Comparison of ENCODE assay signal across 1 cellular context in the genomic region with DNA sequence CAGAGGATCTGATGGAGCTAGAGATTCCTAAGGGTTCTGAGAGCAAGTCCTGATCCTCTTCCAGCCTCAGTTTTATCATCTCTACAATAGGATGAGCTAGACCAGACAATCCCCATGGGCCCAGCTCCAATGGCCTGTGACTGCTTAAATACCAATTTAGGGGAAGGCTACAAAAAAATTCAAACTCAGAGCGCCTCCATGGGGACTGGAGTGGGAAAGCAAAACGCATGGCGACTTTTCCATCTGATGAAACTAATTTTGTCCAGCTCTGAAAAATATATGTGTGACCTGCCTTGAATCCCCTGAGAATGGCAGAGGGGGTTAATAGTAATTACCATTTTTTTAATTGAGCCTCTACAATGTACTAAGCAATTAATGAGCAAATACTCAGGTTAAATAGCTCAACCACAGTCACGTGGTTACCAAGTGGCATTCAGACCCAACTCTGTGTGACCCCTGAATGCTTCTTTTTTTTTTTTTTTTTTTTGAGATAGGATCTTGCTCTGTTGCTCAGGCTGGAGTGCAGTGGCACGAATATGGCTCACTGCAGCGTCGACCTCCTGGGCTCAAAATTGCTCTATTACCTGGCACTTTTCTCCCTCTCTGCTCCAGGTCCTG.
TF ChIP-seq lines count a peak whose summit lies in the region.

No MANE protein-coding gene starts in this region.

TF ChIP-seq in SK-N-SH treated with all-trans-retinoic acid at 6 μM for 48 hours, 23 proteins besides CTCF, POLR2A, EP300 and RAD21 (continued from another document):
- TF ChIP-seq, protein P1, sequence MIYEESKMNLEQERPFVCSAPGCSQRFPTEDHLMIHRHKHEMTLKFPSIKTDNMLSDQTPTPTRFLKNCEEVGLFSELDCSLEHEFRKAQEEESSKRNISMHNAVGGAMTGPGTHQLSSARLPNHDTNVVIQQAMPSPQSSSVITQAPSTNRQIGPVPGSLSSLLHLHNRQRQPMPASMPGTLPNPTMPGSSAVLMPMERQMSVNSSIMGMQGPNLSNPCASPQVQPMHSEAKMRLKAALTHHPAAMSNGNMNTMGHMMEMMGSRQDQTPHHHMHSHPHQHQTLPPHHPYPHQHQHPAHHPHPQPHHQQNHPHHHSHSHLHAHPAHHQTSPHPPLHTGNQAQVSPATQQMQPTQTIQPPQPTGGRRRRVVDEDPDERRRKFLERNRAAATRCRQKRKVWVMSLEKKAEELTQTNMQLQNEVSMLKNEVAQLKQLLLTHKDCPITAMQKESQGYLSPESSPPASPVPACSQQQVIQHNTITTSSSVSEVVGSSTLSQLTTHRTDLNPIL (CRISPR knock-in tag; IDR thresholded peaks at IDR 0.05; ENCODE audit: low read depth) = no peak
- TF ChIP-seq ISL1 (CRISPR knock-in tag; IDR thresholded peaks at IDR 0.05) = no peak
